ENCODE assay signal across 9 cellular contexts in the genomic region with DNA sequence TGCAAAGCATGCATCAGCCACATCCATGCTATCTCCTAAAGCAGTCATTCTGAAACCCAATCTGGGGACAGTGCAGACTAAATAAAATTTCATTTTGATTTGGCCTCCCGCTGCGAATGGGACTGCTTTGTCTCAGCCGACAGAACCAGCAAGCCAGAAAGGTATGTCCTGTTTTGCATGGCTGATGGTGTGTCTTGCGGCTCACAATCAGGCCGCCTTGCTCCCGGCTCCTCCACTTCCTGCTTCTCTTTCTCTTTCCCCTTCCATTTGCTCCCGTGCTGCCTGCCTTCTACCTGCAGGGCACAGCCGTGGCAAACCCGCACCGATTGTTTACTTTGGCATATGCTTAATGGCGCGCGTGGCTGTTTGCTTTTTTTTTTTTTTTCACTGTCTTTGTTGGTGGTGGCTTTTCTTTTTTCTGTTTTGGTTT.
DNase-seq lines count a peak whose midpoint lies in the region; ATAC-seq and TF ChIP-seq lines count a peak whose summit lies in the region.
"Had no signal": no experiment of that assay in that cellular context is flagged by ENCODE, and none has a peak within 500 bp of the region (broad histone marks: within the 10 kb centered on the region; RNA-seq: fewer than 3 reads in every experiment).

No MANE protein-coding gene starts in this region.

- no peak for TF ChIP-seq CTCF in natural killer cell (IDR thresholded peaks at IDR 0.05)

- peak in 1 of 2 donors; percentile 53 for ATAC-seq in natural killer cell treated with Interleukin-12 subunit alpha and Interleukin-12 subunit beta and Interleukin-15 and Interleukin-18, amount 100 ng/mL, for 72 hours
- ATAC-seq in natural killer cell (no peak), HG02943 (IDR thresholded peaks at IDR 0.05; ENCODE audit: low read depth, unreplicated experiment) (peak; percentile 63), Right ventricle myocardium inferior (no peak)
- peak; percentile 54 for ATAC-seq in stimulated activated memory B cell treated with anti-CD40 and anti-IgM and Interleukin-4, amounts not matched to agents 10 μg/mL and 1 μg/mL and 100 μg/mL, for 72 hours

- peaks cover 9% of the 10 kb centered on the region in 2 donors for H3K27me3 Mint-ChIP-seq in natural killer cell treated with Interleukin-12 subunit alpha and Interleukin-12 subunit beta and Interleukin-15 and Interleukin-18, amount 100 ng/mL, for 72 hours
- peaks cover 7 to 36% of the 10 kb centered on the region in 2 donors for H3K27me3 Mint-ChIP-seq in natural killer cell (ENCODE audit: low read depth in 2 of 2)
- peaks cover 63% of the 10 kb centered on the region for H3K27me3 Mint-ChIP-seq in stimulated activated memory B cell treated with anti-CD40 and anti-IgM and Interleukin-4, amounts not matched to agents 10 μg/mL and 1 μg/mL and 100 μg/mL, for 72 hours

- DNase-seq in natural killer cell treated with Interleukin-12 subunit alpha and Interleukin-12 subunit beta and Interleukin-15 and Interleukin-18, amount 100 ng/mL, for 72 hours (ENCODE audit: low spot score) = no peak
- DNase-seq in natural killer cell = no peak
- DNase-seq in NCI-H774 (lab: John Stamatoyannopoulos, UW) = peak; percentile 79
- DNase-seq in hippocampal formation (lab: John Stamatoyannopoulos, UW) = peak; percentile 37 to 39
- DNase-seq in Right ventricle myocardium inferior (ENCODE audit: missing footprints) = no peak
- DNase-seq in dermis blood vessel endothelial cell = no peak

- peaks cover 4% of the 10 kb centered on the region for H3K36me3 Mint-ChIP-seq in natural killer cell treated with Interleukin-12 subunit alpha and Interleukin-12 subunit beta and Interleukin-15 and Interleukin-18, amount 100 ng/mL, for 72 hours
- no peaks in the 10 kb centered on the region for H3K36me3 Mint-ChIP-seq in natural killer cell
- no peaks in the 10 kb centered on the region for H3K36me3 Mint-ChIP-seq in stimulated activated memory B cell treated with anti-CD40 and anti-IgM and Interleukin-4, amounts not matched to agents 10 μg/mL and 1 μg/mL and 100 μg/mL, for 72 hours
- H3K36me3 Mint-ChIP-seq: activated naive CD4-positive, alpha-beta T cell treated with anti-CD3 and anti-CD28 coated beads, Interleukin-2, amount 50 U/mL, for 24 hours had no signal

- H3K4me3 Mint-ChIP-seq in natural killer cell treated with Interleukin-12 subunit alpha and Interleukin-12 subunit beta and Interleukin-15 and Interleukin-18, amount 100 ng/mL, for 72 hours = peak overlapping the region; percentile 52
- no peak overlapping the region for H3K4me3 Mint-ChIP-seq in natural killer cell
- H3K4me3 Mint-ChIP-seq in stimulated activated memory B cell treated with anti-CD40 and anti-IgM and Interleukin-4, amounts not matched to agents 10 μg/mL and 1 μg/mL and 100 μg/mL, for 72 hours = peak overlapping the region; percentile 73
- H3K4me3 Mint-ChIP-seq: activated naive CD4-positive, alpha-beta T cell treated with anti-CD3 and anti-CD28 coated beads, Interleukin-2, amount 50 U/mL, for 24 hours had no signal

- intact Hi-C loops in natural killer cell (cut with micrococcal nuclease) = no loop called here
- intact Hi-C loops in Right ventricle myocardium inferior (cut with DNase I) = no loop called here

- H3K27ac Mint-ChIP-seq in natural killer cell treated with Interleukin-12 subunit alpha and Interleukin-12 subunit beta and Interleukin-15 and Interleukin-18, amount 100 ng/mL, for 72 hours = no peak overlapping the region
- no peak overlapping the region for H3K27ac Mint-ChIP-seq in natural killer cell
- peak overlapping the region; percentile 25 for H3K27ac Mint-ChIP-seq in stimulated activated memory B cell treated with anti-CD40 and anti-IgM and Interleukin-4, amounts not matched to agents 10 μg/mL and 1 μg/mL and 100 μg/mL, for 72 hours
- H3K27ac Mint-ChIP-seq: activated naive CD4-positive, alpha-beta T cell treated with anti-CD3 and anti-CD28 coated beads, Interleukin-2, amount 50 U/mL, for 24 hours had no signal

- no peaks in the 10 kb centered on the region for H3K9me3 Mint-ChIP-seq in natural killer cell treated with Interleukin-12 subunit alpha and Interleukin-12 subunit beta and Interleukin-15 and Interleukin-18, amount 100 ng/mL, for 72 hours
- no peaks in the 10 kb centered on the region for H3K9me3 Mint-ChIP-seq in natural killer cell
- H3K9me3 Mint-ChIP-seq in stimulated activated memory B cell treated with anti-CD40 and anti-IgM and Interleukin-4, amounts not matched to agents 10 μg/mL and 1 μg/mL and 100 μg/mL, for 72 hours = no peaks in the 10 kb centered on the region
- H3K9me3 Mint-ChIP-seq: activated naive CD4-positive, alpha-beta T cell treated with anti-CD3 and anti-CD28 coated beads, Interleukin-2, amount 50 U/mL, for 24 hours had no signal

- H3K4me1 Mint-ChIP-seq in natural killer cell treated with Interleukin-12 subunit alpha and Interleukin-12 subunit beta and Interleukin-15 and Interleukin-18, amount 100 ng/mL, for 72 hours (ENCODE audit: low read depth in 2 of 2) = peaks cover 3 to 6% of the 10 kb centered on the region in 2 donors
- H3K4me1 Mint-ChIP-seq in natural killer cell = peaks cover 0 to 6% of the 10 kb centered on the region in 2 donors
- peaks cover 13% of the 10 kb centered on the region for H3K4me1 Mint-ChIP-seq in stimulated activated memory B cell treated with anti-CD40 and anti-IgM and Interleukin-4, amounts not matched to agents 10 μg/mL and 1 μg/mL and 100 μg/mL, for 72 hours

Comparison
In these comparisons a context has a peak if more than half of its experiments do, and no peak if none do; other contexts are left out.
1. ATAC-seq: peak in HG02943 (single experiment) and stimulated activated memory B cell treated with anti-CD40 and anti-IgM and Interleukin-4, amounts not matched to agents 10 μg/mL and 1 μg/mL and 100 μg/mL, for 72 hours (single experiment); none in natural killer cell (0 of 3) and Right ventricle myocardium inferior (single experiment).
2. DNase-seq: peak in NCI-H774 (single experiment) and hippocampal formation (2 of 2); none in natural killer cell treated with Interleukin-12 subunit alpha and Interleukin-12 subunit beta and Interleukin-15 and Interleukin-18, amount 100 ng/mL, for 72 hours (single experiment), natural killer cell (single experiment), Right ventricle myocardium inferior (single experiment) and dermis blood vessel endothelial cell (single experiment).